ENCODE assay signal across 8 cellular contexts in genomic region chr19:35629332-35629633, GRCh38. TPM values are rescaled to one million over a fixed set of nuclear protein-coding genes. Genes with fewer than 3 reads are reported as not detected.
DNase-seq lines count a peak whose midpoint lies in the region; ATAC-seq and TF ChIP-seq lines count a peak whose summit lies in the region.

No MANE protein-coding gene starts in this region.

- H3K36me3 ChIP-seq in HEK293 (ENCODE audit: control insufficient read depth in 2 of 2, insufficient read depth in 1 of 2, low read length in 2 of 2) (peaks cover 44 to 70% of the 10 kb centered on the region in 2 experiments), mesendoderm (ENCODE audit: control insufficient read depth, insufficient read depth, low read length) (peaks cover 8% of the 10 kb centered on the region)

- H2AK5ac ChIP-seq in mesendoderm (ENCODE audit: low read length): no peak overlapping the region

- no peak for DNase-seq in astrocyte of the spinal cord (ENCODE audit: low read depth, low spot score)
- DNase-seq in mesendoderm: no peak
- DNase-seq in NCI-H2029 (lab: John Stamatoyannopoulos, UW): no peak
- DNase-seq in NCI-H2081 treated with DMSO at 0.1 percent for 48 hours (lab: John Stamatoyannopoulos, UW): no peak

- H3K56ac ChIP-seq in mesendoderm (ENCODE audit: low read length): peak overlapping the region; percentile 89

- H3K4me2 ChIP-seq in mesendoderm (ENCODE audit: low read length): peak overlapping the region; percentile 86

- H2BK15ac ChIP-seq in mesendoderm (replicated peaks; ENCODE audit: low read depth): no peak overlapping the region

- H3K9me3 ChIP-seq in HEK293 (ENCODE audit: control insufficient read depth, insufficient read depth, low read depth, low read length): no peaks in the 10 kb centered on the region

- POLR2A ChIA-PET in HEK293 (lab: Yijun Ruan, JAX): interaction anchor here (0.9 to 4.6 kb wide), 3 partner anchors 9 to 14 kb away, joined by 3 to 42 read pairs (median 3); no protein-coding TSS in a partner anchor

- H3K27me3 ChIP-seq in mesendoderm (ENCODE audit: insufficient read depth, low read length, poor library complexity): no peaks in the 10 kb centered on the region

- H3K4ac ChIP-seq in mesendoderm (ENCODE audit: low read depth, low read length): peak overlapping the region; percentile 77

- peak overlapping the region; percentile 44 for H3K18ac ChIP-seq in mesendoderm (ENCODE audit: low read length)

- no peak overlapping the region for H2BK5ac ChIP-seq in mesendoderm (ENCODE audit: low read length)

- no CpG with 5 or more reads among the region's 15 CpGs for WGBS in mesendoderm (ENCODE audit: extremely low coverage, insufficient coverage, low lambda C conversion rate)

- H3K4me3 ChIP-seq in HEK293 (ENCODE audit: low read depth, low read length) (peak overlapping the region; percentile 62), astrocyte of the spinal cord (ENCODE audit: low read depth, low read length) (peak overlapping the region; percentile 95), mesendoderm (ENCODE audit: low read length) (peak overlapping the region; percentile 96)

- peaks cover 2% of the 10 kb centered on the region for H3K79me2 ChIP-seq in mesendoderm (ENCODE audit: control insufficient read depth, insufficient read depth, low read length)

- H3K79me1 ChIP-seq in mesendoderm (ENCODE audit: low read length): peaks cover 2% of the 10 kb centered on the region

- H3K4me1 ChIP-seq in HEK293 (ENCODE audit: control insufficient read depth, insufficient read depth, low read length) (peaks cover 13% of the 10 kb centered on the region), mesendoderm (ENCODE audit: control insufficient read depth, low read depth, low read length) (no peaks in the 10 kb centered on the region)

- no peak overlapping the region for H2BK120ac ChIP-seq in mesendoderm (ENCODE audit: low read depth, low read length)

- no peak overlapping the region for H4K5ac ChIP-seq in mesendoderm (ENCODE audit: low read length)

- ATAC-seq in GM19463 (IDR thresholded peaks at IDR 0.05; ENCODE audit: unreplicated experiment) (no peak), HG03175 (IDR thresholded peaks at IDR 0.05; ENCODE audit: unreplicated experiment) (no peak)

- in situ Hi-C loops in astrocyte of the spinal cord (cut with HindIII; ENCODE audit: low sequenced_read_pairs): no loop called here

- peak overlapping the region; percentile 88 for H3K9ac ChIP-seq in mesendoderm (ENCODE audit: low read length)

- H3K23ac ChIP-seq in mesendoderm (ENCODE audit: low read length): no peak overlapping the region

- no peak overlapping the region for H4K8ac ChIP-seq in mesendoderm (ENCODE audit: low read depth, low read length)

- CTCF ChIA-PET in HEK293 (lab: Yijun Ruan, JAX): interaction anchor here (0.6 to 1.2 kb wide), 6 partner anchors 14 to 598 kb away, joined by 3 to 6 read pairs (median 4); partner anchors contain the start of gene COX6B1

- TF ChIP-seq CTCF in 22Rv1 (IDR thresholded peaks at IDR 0.05) (no peak), HEK293 (tag by site-specific recombination; IDR thresholded peaks at IDR 0.05) (no peak), astrocyte of the spinal cord (IDR thresholded peaks at IDR 0.05; ENCODE audit: low read depth, low read length) (no peak)

- H3K27ac ChIP-seq in 22Rv1 (peak overlapping the region; percentile 85), HEK293 (ENCODE audit: extremely low read depth, low read depth, low read length) (peak overlapping the region; percentile 80), mesendoderm (ENCODE audit: low read depth, low read length) (no peak overlapping the region)

TF ChIP-seq in HEK293, 187 proteins besides CTCF, POLR2A, EP300 and RAD21:
- TF ChIP-seq ZNF335 (tag by site-specific recombination; conservative IDR thresholded peaks at IDR 0.05) (no peak), ZNF596 (tag by site-specific recombination; IDR thresholded peaks at IDR 0.05) (0 out of 2 replicates have a peak, but pooled peaks have one; percentile 5)

RNA-seq across cellular contexts. Expression of gene RBM42, which starts 0.4 kb away (rescaled TPM):
- 42.3 TPM for polyA plus RNA-seq in mesendoderm (2013, experiment 1 of 2)
- polyA plus RNA-seq in mesendoderm (2013, experiment 2 of 2): 42.8 TPM

RNA-seq across cellular contexts. Expression of gene ETV2, which starts 12.3 kb away (rescaled TPM):
- polyA plus RNA-seq in mesendoderm (2013, experiment 1 of 2): 1.1 TPM
- polyA plus RNA-seq in mesendoderm (2013, experiment 2 of 2): 1.4 TPM

RNA-seq across cellular contexts. Expression of gene HAUS5, which starts 16.7 kb away (rescaled TPM):
- polyA plus RNA-seq in mesendoderm (2013, experiment 1 of 2): 12.4 TPM
- 11.9 TPM for polyA plus RNA-seq in mesendoderm (2013, experiment 2 of 2)

RNA-seq across cellular contexts. Expression of gene COX6B1, which starts 18.8 kb away (rescaled TPM):
- 609 TPM for polyA plus RNA-seq in mesendoderm (2013, experiment 1 of 2)
- 620 TPM for polyA plus RNA-seq in mesendoderm (2013, experiment 2 of 2)

RNA-seq across cellular contexts. Expression of gene UPK1A, which starts 37.0 kb away (rescaled TPM):
- 0.22 TPM for polyA plus RNA-seq in mesendoderm (2013, experiment 1 of 2)
- 0.31 TPM for polyA plus RNA-seq in mesendoderm (2013, experiment 2 of 2)
